9 cellular contexts compared by ENCODE assay signal in the genomic region with DNA sequence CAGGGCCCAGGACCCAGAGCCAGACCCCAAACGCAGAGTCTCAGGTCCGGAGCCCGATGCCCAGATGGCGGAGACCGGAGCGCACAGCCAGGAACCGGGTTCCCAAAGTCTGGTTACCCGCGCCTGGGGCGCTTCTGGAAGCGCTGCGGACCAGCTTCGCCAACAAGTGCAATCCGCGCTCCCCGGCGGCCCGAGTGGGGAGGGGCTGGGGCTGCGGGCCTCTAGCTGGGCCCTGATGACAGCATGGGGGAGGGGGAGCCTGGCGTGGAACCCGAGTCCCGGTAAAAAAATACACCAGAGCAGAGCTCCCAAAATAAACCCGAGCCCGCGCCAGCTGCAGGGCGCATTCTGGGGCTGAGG. TPM values are rescaled to one million over a fixed set of nuclear protein-coding genes. Genes with fewer than 3 reads are reported as not detected.
A peak's percentile ranks its signal among the peaks of the same experiment; 100 is the strongest.
DNase-seq lines count a peak whose midpoint lies in the region; ATAC-seq, FAIRE-seq and TF ChIP-seq lines count a peak whose summit lies in the region.
"Had no signal": no experiment of that assay in that cellular context is flagged by ENCODE, and none has a peak within 500 bp of the region (broad histone marks: within the 10 kb centered on the region; RNA-seq: fewer than 3 reads in every experiment).

No MANE protein-coding gene starts in this region.

- H3K36me3 Mint-ChIP-seq in activated naive CD4-positive, alpha-beta T cell treated with anti-CD3 and anti-CD28 coated beads for 36 hours (ENCODE audit: low read depth), result no peaks in the 10 kb centered on the region
- H3K36me3 Mint-ChIP-seq in activated naive CD4-positive, alpha-beta T cell treated with anti-CD3 and anti-CD28 coated beads, Interleukin-2, amount 50 U/mL, for 72 hours, result peaks cover 0 to 6% of the 10 kb centered on the region in 2 donors
- H3K36me3 Mint-ChIP-seq in chondrocyte (ENCODE audit: low read depth), result no peaks in the 10 kb centered on the region

- H3K4ac ChIP-seq in mesenchymal stem cell (ENCODE audit: low read depth in 1 of 2, low read length in 2 of 2), result no peak overlapping the region

- H3K4me3 Mint-ChIP-seq in activated naive CD4-positive, alpha-beta T cell treated with anti-CD3 and anti-CD28 coated beads for 36 hours, result peak overlapping the region; percentile 14
- peak overlapping the region; percentile 59 for H3K4me3 Mint-ChIP-seq in chondrocyte (ENCODE audit: unreplicated experiment)

- H3K79me1 ChIP-seq in mesenchymal stem cell (replicated peaks; ENCODE audit: low read length, poor library complexity, severe bottlenecking), result no peaks in the 10 kb centered on the region

- no peak for ATAC-seq in activated naive CD4-positive, alpha-beta T cell treated with anti-CD3 and anti-CD28 coated beads, Interleukin-2, amount 50 U/mL, for 72 hours
- no peak for ATAC-seq in GM18498 (IDR thresholded peaks at IDR 0.05; ENCODE audit: unreplicated experiment)
- no peak for ATAC-seq in HG03095 (IDR thresholded peaks at IDR 0.05; ENCODE audit: unreplicated experiment)

- no peak overlapping the region for H3K9ac ChIP-seq in mesenchymal stem cell (ENCODE audit: low read length)

- H3K4me1 ChIP-seq in mesenchymal stem cell (ENCODE audit: control insufficient read depth, insufficient read depth, low read depth, low read length), result peaks cover 14% of the 10 kb centered on the region

- H3K27ac Mint-ChIP-seq in activated naive CD4-positive, alpha-beta T cell treated with anti-CD3 and anti-CD28 coated beads for 36 hours, result no peak overlapping the region
- H3K27ac Mint-ChIP-seq in activated naive CD4-positive, alpha-beta T cell treated with anti-CD3 and anti-CD28 coated beads, Interleukin-2, amount 50 U/mL, for 72 hours, result no peak overlapping the region
- no peak overlapping the region for H3K27ac Mint-ChIP-seq in chondrocyte (ENCODE audit: unreplicated experiment)

- WGBS in mesenchymal stem cell, result 9% methylated on average over 26 of the region's 26 CpGs

- H2BK120ac ChIP-seq in mesenchymal stem cell (ENCODE audit: low read depth, low read length), result no peak overlapping the region

- H3K4me2 ChIP-seq in mesenchymal stem cell (ENCODE audit: low read length, poor library complexity, severe bottlenecking), result peak overlapping the region; percentile 83

- H3K27ac ChIP-seq in mesenchymal stem cell (ENCODE audit: low read length, poor library complexity, severe bottlenecking), result no peak overlapping the region

- H2AK5ac ChIP-seq in mesenchymal stem cell (ENCODE audit: low read length, severe bottlenecking), result no peak overlapping the region

- peaks cover 8% of the 10 kb centered on the region for H3K9me3 ChIP-seq in mesenchymal stem cell (ENCODE audit: control insufficient read depth, low read length)

- no peak overlapping the region for H4K91ac ChIP-seq in mesenchymal stem cell (ENCODE audit: low read length)

- H2BK5ac ChIP-seq in mesenchymal stem cell (ENCODE audit: low read depth, low read length, poor library complexity, severe bottlenecking), result no peak overlapping the region

- intact Hi-C loops in activated naive CD4-positive, alpha-beta T cell treated with anti-CD3 and anti-CD28 coated beads for 36 hours (cut with micrococcal nuclease), result no loop called here

- FAIRE-seq in urothelium cell line (lab: Jason Lieb, UNC), result no peak

- H3K23ac ChIP-seq in mesenchymal stem cell (ENCODE audit: low read length in 2 of 2), result no peak overlapping the region

- no peak overlapping the region for H3K18ac ChIP-seq in mesenchymal stem cell (ENCODE audit: low read depth in 1 of 2, low read length in 2 of 2)

- H2BK15ac ChIP-seq in mesenchymal stem cell (ENCODE audit: low read depth, poor library complexity, severe bottlenecking), result no peak overlapping the region

- no peak overlapping the region for H4K8ac ChIP-seq in mesenchymal stem cell (ENCODE audit: low read length)

- H3K27me3 ChIP-seq in mesenchymal stem cell (ENCODE audit: control insufficient read depth in 1 of 2, insufficient read depth in 1 of 2, low read length in 2 of 2), result peaks cover 82 to 88% of the 10 kb centered on the region in 2 experiments

- H3K4me1 Mint-ChIP-seq in activated naive CD4-positive, alpha-beta T cell treated with anti-CD3 and anti-CD28 coated beads for 36 hours (ENCODE audit: low read depth), result peaks cover 17% of the 10 kb centered on the region
- H3K4me1 Mint-ChIP-seq in chondrocyte (ENCODE audit: low read depth), result peaks cover 4% of the 10 kb centered on the region

- no peak overlapping the region for H2BK12ac ChIP-seq in mesenchymal stem cell (ENCODE audit: low read length in 2 of 2)

- no peaks in the 10 kb centered on the region for H3K9me3 Mint-ChIP-seq in activated naive CD4-positive, alpha-beta T cell treated with anti-CD3 and anti-CD28 coated beads for 36 hours
- H3K9me3 Mint-ChIP-seq in activated naive CD4-positive, alpha-beta T cell treated with anti-CD3 and anti-CD28 coated beads, Interleukin-2, amount 50 U/mL, for 72 hours, result no peaks in the 10 kb centered on the region
- no peaks in the 10 kb centered on the region for H3K9me3 Mint-ChIP-seq in chondrocyte (ENCODE audit: low read depth)

- DNase-seq in activated naive CD4-positive, alpha-beta T cell treated with anti-CD3 and anti-CD28 coated beads for 36 hours, result no peak
- no peak for DNase-seq in activated naive CD4-positive, alpha-beta T cell treated with anti-CD3 and anti-CD28 coated beads, Interleukin-2, amount 50 U/mL, for 72 hours (ENCODE audit: low spot score in 2 of 2)
- DNase-seq in chondrocyte (ENCODE audit: low spot score), result peak; percentile 82
- no peak for DNase-seq in mesenchymal stem cell
- DNase-seq in urothelium cell line (ENCODE audit: low spot score), result peak; percentile 33
- DNase-seq in SW480 (ENCODE audit: low spot score), result no peak
- DNase-seq: GDM1 had no signal

- H3K4me3 ChIP-seq in mesenchymal stem cell (ENCODE audit: insufficient read depth in 1 of 2, low read depth in 1 of 2, low read length in 2 of 2), result peak overlapping the region in 1 of 2 experiments; percentile 64

- TF ChIP-seq CTCF in chondrocyte (IDR thresholded peaks at IDR 0.05), result no peak

- H3K27me3 Mint-ChIP-seq in activated naive CD4-positive, alpha-beta T cell treated with anti-CD3 and anti-CD28 coated beads for 36 hours (ENCODE audit: low read depth), result peaks cover 37% of the 10 kb centered on the region
- peaks cover 23% of the 10 kb centered on the region for H3K27me3 Mint-ChIP-seq in chondrocyte (ENCODE audit: low read depth)

- no peak overlapping the region for H2AFZ ChIP-seq in mesenchymal stem cell (ENCODE audit: low read depth, low read length)

- no peak overlapping the region for H3K14ac ChIP-seq in mesenchymal stem cell (ENCODE audit: low read length in 2 of 2)

- no peaks in the 10 kb centered on the region for H3K36me3 ChIP-seq in mesenchymal stem cell (ENCODE audit: control insufficient read depth in 1 of 2, insufficient read depth in 2 of 2, low read depth in 1 of 2, low read length in 2 of 2)

- CTCF ChIA-PET in activated naive CD4-positive, alpha-beta T cell treated with anti-CD3 and anti-CD28 coated beads for 36 hours (lab: Charles Lee), result interaction anchor here (0.6 to 11.4 kb wide), 11 partner anchors 10 to 216 kb away, joined by 3 to 160 read pairs (median 6); no protein-coding TSS in a partner anchor

RNA-seq across cellular contexts. Expression of gene NT5C1A, which starts 0.5 kb away (rescaled TPM):
- total RNA-seq in activated naive CD4-positive, alpha-beta T cell treated with anti-CD3 and anti-CD28 coated beads for 36 hours, result not detected
- total RNA-seq in activated naive CD4-positive, alpha-beta T cell treated with anti-CD3 and anti-CD28 coated beads, Interleukin-2, amount 50 U/mL, for 72 hours, result under 1 TPM in 1 of 2 donors, not detected in 1; 0.97 TPM
- total RNA-seq in chondrocyte, result 0.31 to 0.32 TPM in 2 of 3 replicates, not detected in the other
- polyA plus RNA-seq in mesenchymal stem cell (2013, experiment 1 of 2), result 0.12 TPM
- polyA plus RNA-seq in mesenchymal stem cell (2013, experiment 2 of 2), result 0.25 TPM

RNA-seq across cellular contexts. Expression of gene HPCAL4, which starts 19.8 kb away (rescaled TPM):
- under 1 TPM; 0.43 to 0.52 TPM for total RNA-seq in activated naive CD4-positive, alpha-beta T cell treated with anti-CD3 and anti-CD28 coated beads for 36 hours
- 1 to 10 TPM in 1 of 2 donors, under 1 TPM in 1; 0.18 to 4.3 TPM for total RNA-seq in activated naive CD4-positive, alpha-beta T cell treated with anti-CD3 and anti-CD28 coated beads, Interleukin-2, amount 50 U/mL, for 72 hours
- total RNA-seq in chondrocyte, result not detected in 3 replicates
- 0.01 TPM for polyA plus RNA-seq in mesenchymal stem cell (2013, experiment 1 of 2)
- polyA plus RNA-seq in mesenchymal stem cell (2013, experiment 2 of 2), result 0.01 TPM

RNA-seq across cellular contexts. Expression of gene HEYL, which starts 32.0 kb away (rescaled TPM):
- total RNA-seq in activated naive CD4-positive, alpha-beta T cell treated with anti-CD3 and anti-CD28 coated beads for 36 hours, result under 1 TPM; 0.15 to 0.17 TPM
- total RNA-seq in activated naive CD4-positive, alpha-beta T cell treated with anti-CD3 and anti-CD28 coated beads, Interleukin-2, amount 50 U/mL, for 72 hours, result 1 to 10 TPM in 1 of 2 donors, not detected in 1; 1.1 TPM
- 11.8 to 65.1 TPM (median 63.2 TPM) in 3 replicates for total RNA-seq in chondrocyte
- polyA plus RNA-seq in mesenchymal stem cell (2013, experiment 1 of 2), result 1.3 TPM
- polyA plus RNA-seq in mesenchymal stem cell (2013, experiment 2 of 2), result 1.3 TPM

Comparison
In these comparisons a context has a peak if more than half of its experiments do, and no peak if none do; other contexts are left out.
1. DNase-seq: peak in chondrocyte (single experiment) and urothelium cell line (single experiment); none in activated naive CD4-positive, alpha-beta T cell treated with anti-CD3 and anti-CD28 coated beads for 36 hours (single experiment), activated naive CD4-positive, alpha-beta T cell treated with anti-CD3 and anti-CD28 coated beads, Interleukin-2, amount 50 U/mL, for 72 hours (0 of 2), mesenchymal stem cell (single experiment) and SW480 (single experiment).